23 cellular contexts compared by ENCODE assay signal in the genomic region with DNA sequence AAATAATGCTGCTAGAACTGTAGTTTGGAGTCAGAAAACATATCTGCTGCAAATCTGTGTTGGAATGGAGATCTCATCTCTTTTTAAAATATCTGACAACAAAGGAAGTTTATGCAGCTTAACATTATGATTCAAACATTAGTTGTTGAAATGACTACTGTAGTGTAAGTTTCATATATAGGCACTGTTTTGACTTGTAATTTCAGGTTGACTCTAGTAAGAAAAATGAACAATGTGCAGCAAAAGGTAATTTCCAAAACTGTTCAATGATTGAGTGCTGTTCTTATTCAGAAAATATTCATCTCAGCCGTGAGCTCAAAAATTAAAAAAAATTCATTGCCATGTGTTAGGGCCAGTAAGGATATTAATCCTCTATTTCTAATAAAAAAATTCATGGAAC. TPM values are rescaled to one million over a fixed set of nuclear protein-coding genes. Genes with fewer than 3 reads are reported as not detected.
DNase-seq lines count a peak whose midpoint lies in the region; ATAC-seq and TF ChIP-seq lines count a peak whose summit lies in the region.
"Had no signal": no experiment of that assay in that cellular context is flagged by ENCODE, and none has a peak within 500 bp of the region (broad histone marks: within the 10 kb centered on the region; RNA-seq: fewer than 3 reads in every experiment).

No MANE protein-coding gene starts in this region.

- WGBS in mammary epithelial cell (ENCODE audit: low coverage, missing lambda C conversion rate): 94% methylated on average over 1 of the region's 1 CpG

- POLR2A ChIA-PET in PC-9 (lab: Charles Lee; ENCODE audit: unreplicated experiment): no interaction called here

- H3K36me3 Mint-ChIP-seq in activated T-cell treated with anti-CD3 and anti-CD28 coated beads, Interleukin-2, amount 50 U/mL, for 4 hours (ENCODE audit: insufficient read depth): peaks cover 13% of the 10 kb centered on the region
- no peaks in the 10 kb centered on the region for H3K36me3 Mint-ChIP-seq in activated T-helper 17 cell treated with anti-CD3 and anti-CD28 coated beads, Interleukin-2, amount 50 U/mL, for 72 hours (ENCODE audit: low read depth)

- peaks cover 22% of the 10 kb centered on the region for H3K9me3 Mint-ChIP-seq in activated T-cell treated with anti-CD3 and anti-CD28 coated beads, Interleukin-2, amount 50 U/mL, for 4 hours
- H3K9me3 Mint-ChIP-seq in activated T-helper 17 cell treated with anti-CD3 and anti-CD28 coated beads, Interleukin-2, amount 50 U/mL, for 72 hours: no peaks in the 10 kb centered on the region

- dilution Hi-C loops in mammary epithelial cell (cut with HindIII; ENCODE audit: low sequenced_read_pairs): no loop called here

- in situ Hi-C loops in GM13977 (cut with MboI; ENCODE audit: low pct_unique_long_range_greater_than_20kb, low sequenced_read_pairs, unreplicated experiment): no loop called here
- in situ Hi-C loops in mammary epithelial cell (cut with MboI; ENCODE audit: low sequenced_read_pairs in 2 of 2): no loop called here

- H3K27me3 ChIP-seq in mammary epithelial cell (ENCODE audit: insufficient read depth, low read length) (no peaks in the 10 kb centered on the region), PC-9 (ENCODE audit: insufficient read depth, low read depth) (no peaks in the 10 kb centered on the region)
- H3K27me3 ChIP-seq: BLaER1 had no signal

- CTCF ChIA-PET in mammary epithelial cell (lab: Charles Lee; ENCODE audit: low non-redundant PET) (no interaction called here), PC-9 (lab: Charles Lee) (interaction anchor here (0.6 kb wide), 1 partner anchor 19 kb away, joined by 3 read pairs; no protein-coding TSS in a partner anchor)

- H3K4me2 ChIP-seq in mammary epithelial cell (ENCODE audit: insufficient read depth, low read depth, low read length) (no peak overlapping the region), PC-9 (no peak overlapping the region)
- H3K4me2 ChIP-seq: A549, BLaER1 had no signal

- H3K79me2 ChIP-seq in mammary epithelial cell (ENCODE audit: insufficient read depth, low read length) (no peaks in the 10 kb centered on the region), PC-9 (ENCODE audit: low read depth) (no peaks in the 10 kb centered on the region)

- intact Hi-C loops in mammary epithelial cell (cut with micrococcal nuclease): no loop called here
- intact Hi-C loops in PC-9 (cut with micrococcal nuclease; ENCODE audit: unreplicated experiment): no loop called here
- intact Hi-C loops in left ventricle myocardium superior (cut with micrococcal nuclease): no loop called here

- H4K20me1 ChIP-seq in mammary epithelial cell (ENCODE audit: insufficient read depth, low read length): no peaks in the 10 kb centered on the region
- no peaks in the 10 kb centered on the region for H4K20me1 ChIP-seq in PC-9 (ENCODE audit: insufficient read depth)
- H4K20me1 ChIP-seq: BLaER1 had no signal

- H3K4me1 ChIP-seq in mammary epithelial cell (ENCODE audit: insufficient read depth, low read length): no peaks in the 10 kb centered on the region
- peaks cover 10% of the 10 kb centered on the region for H3K4me1 ChIP-seq in PC-9 (replicated peaks; ENCODE audit: insufficient read depth)
- H3K4me1 ChIP-seq: A549 had no signal

- DNase-seq in activated T-cell treated with anti-CD3 and anti-CD28 coated beads, Interleukin-2, amount 50 U/mL, for 4 hours: no peak
- DNase-seq in activated T-cell treated with anti-CD3 and anti-CD28 coated beads for 4 hours (no peak), GM13977 (ENCODE audit: low spot score) (peak; percentile 23), mammary epithelial cell (no peak), PC-9 (no peak), left ventricle myocardium superior (no peak)
- DNase-seq: CD4-positive, alpha-beta memory T cell; DMS153; GDM1; H9; Kasumi-1; MM.1S; NCI-H1092; NCI-H1436 treated with DMSO at 0.1 percent for 48 hours; NCI-H2029 treated with DMSO at 0.1 percent for 48 hours; NCI-H2171; NCI-H446; NCI-H69; Right ventricle myocardium superior had no signal

- H3K27me3 Mint-ChIP-seq in activated T-cell treated with anti-CD3 and anti-CD28 coated beads, Interleukin-2, amount 50 U/mL, for 4 hours (ENCODE audit: low read depth): no peaks in the 10 kb centered on the region
- no peaks in the 10 kb centered on the region for H3K27me3 Mint-ChIP-seq in activated T-helper 17 cell treated with anti-CD3 and anti-CD28 coated beads, Interleukin-2, amount 50 U/mL, for 72 hours
- H3K27me3 Mint-ChIP-seq: CD4-positive, alpha-beta memory T cell had no signal

- ATAC-seq in activated T-cell treated with anti-CD3 and anti-CD28 coated beads, Interleukin-2, amount 50 U/mL, for 4 hours: peak; percentile 46 to 73
- ATAC-seq in HG02610 (IDR thresholded peaks at IDR 0.05; ENCODE audit: unreplicated experiment): peak; percentile 87
- peak; percentile 77 for ATAC-seq in activated T-helper 17 cell treated with anti-CD3 and anti-CD28 coated beads, Interleukin-2, amount 50 U/mL, for 72 hours (replicated peaks)
- ATAC-seq in left ventricle myocardium superior: no peak
- ATAC-seq: A549 had no signal

- TF ChIP-seq CTCF in GM13977 (IDR thresholded peaks at IDR 0.05; ENCODE audit: extremely low read depth, insufficient read depth, missing control alignments) (no peak), mammary epithelial cell (conservative IDR thresholded peaks at IDR 0.05 in 1 of 2, IDR thresholded peaks at IDR 0.05 in 1 of 2; ENCODE audit: extremely low read depth in 1 of 2, insufficient read depth in 1 of 2, low read depth in 1 of 2, low read length in 2 of 2) (no peak), PC-9 (conservative IDR thresholded peaks at IDR 0.05) (no peak)

- H3K4me1 Mint-ChIP-seq in activated T-cell treated with anti-CD3 and anti-CD28 coated beads, Interleukin-2, amount 50 U/mL, for 4 hours (ENCODE audit: low read depth): peaks cover 12% of the 10 kb centered on the region
- peaks cover 14% of the 10 kb centered on the region for H3K4me1 Mint-ChIP-seq in activated T-helper 17 cell treated with anti-CD3 and anti-CD28 coated beads, Interleukin-2, amount 50 U/mL, for 72 hours

- H3K9me3 ChIP-seq in mammary epithelial cell (replicated peaks; ENCODE audit: insufficient read depth, low read length) (no peaks in the 10 kb centered on the region), PC-9 (ENCODE audit: insufficient read depth, low read depth) (peaks cover 9% of the 10 kb centered on the region; the same call in 1 of the 2 replicates)

- H2AFZ ChIP-seq in mammary epithelial cell (ENCODE audit: low read depth, low read length): no peak overlapping the region
- no peak overlapping the region for H2AFZ ChIP-seq in PC-9

- BruUV-seq in mammary epithelial cell (replicated peaks; lab: Mats Ljungman, UMichigan) (no TSS peak), PC-9 (replicated peaks; lab: Mats Ljungman, UMichigan) (no TSS peak)

- H3K4me3 Mint-ChIP-seq in activated T-cell treated with anti-CD3 and anti-CD28 coated beads, Interleukin-2, amount 50 U/mL, for 4 hours: no peak overlapping the region
- no peak overlapping the region for H3K4me3 Mint-ChIP-seq in activated T-helper 17 cell treated with anti-CD3 and anti-CD28 coated beads, Interleukin-2, amount 50 U/mL, for 72 hours
- H3K4me3 Mint-ChIP-seq: CD4-positive, alpha-beta memory T cell; H9 had no signal

- no peak overlapping the region for H3K4me3 ChIP-seq in mammary epithelial cell (replicated peaks in 1 of 3; ENCODE audit: insufficient read depth in 1 of 3, low read depth in 2 of 3, low read length in 3 of 3)
- H3K4me3 ChIP-seq in PC-9: no peak overlapping the region
- H3K4me3 ChIP-seq: A549, BLaER1 had no signal

- H3K9me2 ChIP-seq in PC-9 (ENCODE audit: insufficient read depth): no peaks in the 10 kb centered on the region

- peaks cover 7% of the 10 kb centered on the region for H3F3A ChIP-seq in PC-9 (ENCODE audit: insufficient read depth, low read depth)

- H3K27ac ChIP-seq in mammary epithelial cell (ENCODE audit: insufficient read depth, low read depth, low read length) (no peak overlapping the region), PC-9 (no peak overlapping the region)
- H3K27ac ChIP-seq: A549, BLaER1 had no signal

- peak overlapping the region; percentile 31 for H3K27ac Mint-ChIP-seq in activated T-helper 17 cell treated with anti-CD3 and anti-CD28 coated beads, Interleukin-2, amount 50 U/mL, for 72 hours
- H3K27ac Mint-ChIP-seq: CD4-positive, alpha-beta memory T cell; H9 had no signal

- H3K9ac ChIP-seq in mammary epithelial cell (ENCODE audit: insufficient read depth, low read length): no peak overlapping the region
- H3K9ac ChIP-seq: BLaER1 had no signal

- H3K36me3 ChIP-seq in mammary epithelial cell (ENCODE audit: insufficient read depth, low read length) (no peaks in the 10 kb centered on the region), PC-9 (ENCODE audit: low read depth) (0 out of 2 replicates have a peak, but pooled peaks cover 7% of the 10 kb centered on the region)

RNA-seq across cellular contexts. Expression of a gene that starts 48.5 kb away (rescaled TPM):
- total RNA-seq in activated T-cell treated with anti-CD3 and anti-CD28 coated beads, Interleukin-2, amount 50 U/mL, for 4 hours: 10 to 100 TPM; 12.6 to 14.4 (median 12.7) TPM
- total RNA-seq in activated T-helper 17 cell treated with anti-CD3 and anti-CD28 coated beads, Interleukin-2, amount 50 U/mL, for 72 hours: 10 to 100 TPM; 11.0 to 18.1 TPM
- total RNA-seq in mammary epithelial cell: 1 to 10 TPM; 4.7 to 4.8 TPM
- polyA plus RNA-seq in mammary epithelial cell: 2.2 TPM
- not detected for polyA minus RNA-seq in mammary epithelial cell
- 9.5 and 10.1 TPM in 2 replicates for total RNA-seq in PC-9 (2021)
- 1.9 TPM for total RNA-seq in left ventricle myocardium superior
